Comparison of ENCODE assay signal across 1 cellular context in genomic region chr16:57283214-57283955, GRCh38.
TF ChIP-seq lines count a peak whose summit lies in the region.

No MANE protein-coding gene starts in this region.

TF ChIP-seq in GM23338, 12 proteins besides CTCF, POLR2A, EP300 and RAD21 (continued from another document):
- TF ChIP-seq ZNF462 (CRISPR knock-in tag; IDR thresholded peaks at IDR 0.05) = no peak
TF ChIP-seq in GM23338: peak in this region for 0.
